11 cellular contexts compared by ENCODE assay signal in genomic region chr4:2060578-2061207, GRCh38. TPM values are rescaled to one million over a fixed set of nuclear protein-coding genes. Genes with fewer than 3 reads are reported as not detected.
A peak's percentile ranks its signal among the peaks of the same experiment; 100 is the strongest.
DNase-seq lines count a peak whose midpoint lies in the region; ATAC-seq and TF ChIP-seq lines count a peak whose summit lies in the region.
"Had no signal": no experiment of that assay in that cellular context is flagged by ENCODE, and none has a peak within 500 bp of the region (broad histone marks: within the 10 kb centered on the region; RNA-seq: fewer than 3 reads in every experiment).

No MANE protein-coding gene starts in this region.

- peaks cover 0 to 28% (median 18%) of the 10 kb centered on the region in 10 experiments; a peak in 14 of 20 replicates for H3K4me1 ChIP-seq in BLaER1 treated with 17β-estradiol and CSF1 and Interleukin-3, amounts not matched to agents 10 nM and 100 nM

- DNase-seq in LNCaP clone FGC (ENCODE audit: low read depth) = no peak
- peak; percentile 39 for DNase-seq in glutamatergic neuron
- peak; percentile 53 for DNase-seq in nephron progenitor cell
- no peak for DNase-seq in NCI-H1092 (lab: John Stamatoyannopoulos, UW)
- no peak for DNase-seq in amygdala (lab: John Stamatoyannopoulos, UW)
- no peak for DNase-seq in activated CD8-positive, alpha-beta memory T cell treated with anti-CD3 and anti-CD28 coated beads, Interleukin-2, amount 10 ng/mL, durations not matched to agents 7 days and 5 days
- no peak for DNase-seq in COLO829 (ENCODE audit: low spot score)
- DNase-seq: NCI-H1930, Peyer's patch had no signal

- H3K36me3 ChIP-seq in BLaER1 treated with 17β-estradiol and CSF1 and Interleukin-3, amounts not matched to agents 10 nM and 100 nM = peaks cover 0 to 20% (median 8%) of the 10 kb centered on the region in 11 experiments; a peak in 9 of 22 replicates
- H3K36me3 ChIP-seq: Peyer's patch had no signal

- H3K9ac ChIP-seq in BLaER1 treated with 17β-estradiol and CSF1 and Interleukin-3, amounts not matched to agents 10 nM and 100 nM = peak overlapping the region in 5 of 11 experiments; percentile 9 to 82 (median 68); a peak in 4 of 22 replicates

- H3K4me1 Mint-ChIP-seq in glutamatergic neuron (ENCODE audit: low read depth, unreplicated experiment) (no peaks in the 10 kb centered on the region), nephron progenitor cell (no peaks in the 10 kb centered on the region)
- H3K4me1 Mint-ChIP-seq in activated CD8-positive, alpha-beta memory T cell treated with anti-CD3 and anti-CD28 coated beads, Interleukin-2, amount 10 ng/mL, durations not matched to agents 7 days and 5 days = no peaks in the 10 kb centered on the region

- H3K9me3 ChIP-seq in BLaER1 treated with 17β-estradiol and CSF1 and Interleukin-3, amounts not matched to agents 10 nM and 100 nM (replicated peaks in 1 of 11) = no peaks in the 10 kb centered on the region
- H3K9me3 ChIP-seq: Peyer's patch had no signal

- H3K4me3 ChIP-seq in BLaER1 treated with 17β-estradiol and CSF1 and Interleukin-3, amounts not matched to agents 10 nM and 100 nM = peak overlapping the region in 7 of 10 experiments; percentile 68 to 78 (median 71); a peak in 9 of 20 replicates
- H3K4me3 ChIP-seq in LNCaP clone FGC (ENCODE audit: low read depth, low read length) = peak overlapping the region; percentile 52

- H3K27me3 Mint-ChIP-seq in glutamatergic neuron (ENCODE audit: unreplicated experiment) (peaks cover 12% of the 10 kb centered on the region), nephron progenitor cell (ENCODE audit: low read depth, poor library complexity) (peaks cover 45% of the 10 kb centered on the region)
- H3K27me3 Mint-ChIP-seq in activated CD8-positive, alpha-beta memory T cell treated with anti-CD3 and anti-CD28 coated beads, Interleukin-2, amount 10 ng/mL, durations not matched to agents 7 days and 5 days = peaks cover 25% of the 10 kb centered on the region

- H4K20me1 ChIP-seq in BLaER1 treated with 17β-estradiol and CSF1 and Interleukin-3, amounts not matched to agents 10 nM and 100 nM = peaks cover 0 to 46% (median 25%) of the 10 kb centered on the region in 11 experiments; a peak in 14 of 22 replicates

- H3K27me3 ChIP-seq in BLaER1 treated with 17β-estradiol and CSF1 and Interleukin-3, amounts not matched to agents 10 nM and 100 nM = peaks cover 40 to 56% (median 46%) of the 10 kb centered on the region in 11 experiments

- H3K4me3 Mint-ChIP-seq in glutamatergic neuron (ENCODE audit: unreplicated experiment) (peak overlapping the region; percentile 46), nephron progenitor cell (no peak overlapping the region)
- H3K4me3 Mint-ChIP-seq in activated CD8-positive, alpha-beta memory T cell treated with anti-CD3 and anti-CD28 coated beads, Interleukin-2, amount 10 ng/mL, durations not matched to agents 7 days and 5 days = no peak overlapping the region

- H3K9me3 Mint-ChIP-seq in glutamatergic neuron (ENCODE audit: unreplicated experiment) = peaks cover 4% of the 10 kb centered on the region
- no peaks in the 10 kb centered on the region for H3K9me3 Mint-ChIP-seq in nephron progenitor cell
- H3K9me3 Mint-ChIP-seq in activated CD8-positive, alpha-beta memory T cell treated with anti-CD3 and anti-CD28 coated beads, Interleukin-2, amount 10 ng/mL, durations not matched to agents 7 days and 5 days (ENCODE audit: low read depth) = no peaks in the 10 kb centered on the region

- CTCF ChIA-PET in activated CD8-positive, alpha-beta memory T cell treated with anti-CD3 and anti-CD28 coated beads, Interleukin-2, amount 10 ng/mL, durations not matched to agents 7 days and 5 days (lab: Charles Lee) = interaction anchor here (1.2 kb wide), 1 partner anchor 9 kb away, joined by 3 read pairs; no protein-coding TSS in a partner anchor

- no peak overlapping the region for H3K27ac ChIP-seq in BLaER1 treated with 17β-estradiol and CSF1 and Interleukin-3, amounts not matched to agents 10 nM and 100 nM
- H3K27ac ChIP-seq: Peyer's patch, skin epidermis had no signal

- ATAC-seq in activated CD8-positive, alpha-beta memory T cell treated with anti-CD3 and anti-CD28 coated beads, Interleukin-2, amount 10 ng/mL, durations not matched to agents 7 days and 5 days = no peak

- no peak for TF ChIP-seq CTCF in LNCaP clone FGC (IDR thresholded peaks at IDR 0.05; ENCODE audit: control insufficient read depth, extremely low read depth, insufficient read depth)
- peak; percentile 31 for TF ChIP-seq CTCF in glutamatergic neuron (IDR thresholded peaks at IDR 0.05; ENCODE audit: partially characterized antibody, unreplicated experiment)
- no peak for TF ChIP-seq CTCF in nephron progenitor cell (IDR thresholded peaks at IDR 0.05)

- H3K36me3 Mint-ChIP-seq in glutamatergic neuron (ENCODE audit: unreplicated experiment) (no peaks in the 10 kb centered on the region), nephron progenitor cell (ENCODE audit: low read depth) (no peaks in the 10 kb centered on the region)
- no peaks in the 10 kb centered on the region for H3K36me3 Mint-ChIP-seq in activated CD8-positive, alpha-beta memory T cell treated with anti-CD3 and anti-CD28 coated beads, Interleukin-2, amount 10 ng/mL, durations not matched to agents 7 days and 5 days

- H3K4me2 ChIP-seq in BLaER1 treated with 17β-estradiol and CSF1 and Interleukin-3, amounts not matched to agents 10 nM and 100 nM = peak overlapping the region; percentile 75 to 90 (median 85)

- H3K27ac Mint-ChIP-seq in glutamatergic neuron (ENCODE audit: unreplicated experiment) = no peak overlapping the region
- H3K27ac Mint-ChIP-seq in nephron progenitor cell = no peak overlapping the region
- no peak overlapping the region for H3K27ac Mint-ChIP-seq in activated CD8-positive, alpha-beta memory T cell treated with anti-CD3 and anti-CD28 coated beads, Interleukin-2, amount 10 ng/mL, durations not matched to agents 7 days and 5 days

RNA-seq across cellular contexts. Expression of gene NAT8L, which starts 1.6 kb away (rescaled TPM):
- 8.3 TPM for total RNA-seq in glutamatergic neuron (ENCODE audit: unreplicated experiment)
- total RNA-seq in activated CD8-positive, alpha-beta memory T cell treated with anti-CD3 and anti-CD28 coated beads, Interleukin-2, amount 10 ng/mL, durations not matched to agents 7 days and 5 days = under 1 TPM; 0.09 to 0.40 TPM

RNA-seq across cellular contexts. Expression of gene NELFA, which starts 51.9 kb away (rescaled TPM):
- 39.6 TPM for total RNA-seq in glutamatergic neuron (ENCODE audit: unreplicated experiment)
- 10 to 100 TPM; 40.1 to 42.6 TPM for total RNA-seq in activated CD8-positive, alpha-beta memory T cell treated with anti-CD3 and anti-CD28 coated beads, Interleukin-2, amount 10 ng/mL, durations not matched to agents 7 days and 5 days

Comparison
In these comparisons a context has a peak if more than half of its experiments do, and no peak if none do; other contexts are left out.
1. DNase-seq: peak in glutamatergic neuron (single experiment) and nephron progenitor cell (single experiment); none in LNCaP clone FGC (single experiment), NCI-H1092 (single experiment), amygdala (0 of 56), activated CD8-positive, alpha-beta memory T cell treated with anti-CD3 and anti-CD28 coated beads, Interleukin-2, amount 10 ng/mL, durations not matched to agents 7 days and 5 days (single experiment) and COLO829 (single experiment).